In the genomic region with DNA sequence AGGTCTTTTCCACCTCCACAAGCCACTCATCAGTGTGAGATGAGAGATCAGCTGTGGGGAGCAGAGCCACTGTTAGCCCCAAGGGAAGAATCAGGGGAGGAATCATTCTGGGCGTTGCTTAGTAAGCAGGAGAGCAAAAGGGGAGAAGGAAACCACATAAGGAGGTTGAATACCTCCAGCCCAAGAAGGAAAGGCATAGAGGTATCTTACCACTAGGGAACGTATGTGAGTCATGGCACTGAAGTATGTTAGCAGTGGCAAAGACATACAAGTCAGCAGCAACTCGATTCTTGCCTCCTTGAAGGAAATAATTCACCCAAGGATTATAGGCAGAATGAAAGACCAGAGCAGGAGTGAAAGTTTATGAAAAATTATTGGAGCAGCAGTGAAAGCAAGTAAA, we compare ENCODE assay signal across 33 cellular contexts. TPM values are rescaled to one million over a fixed set of nuclear protein-coding genes. Genes with fewer than 3 reads are reported as not detected.
"Had no signal": no experiment of that assay in that cellular context is flagged by ENCODE, and none has a peak within 500 bp of the region (broad histone marks: within the 10 kb centered on the region; RNA-seq: fewer than 3 reads in every experiment).

No MANE protein-coding gene starts in this region.

- H3K4me1 Mint-ChIP-seq: mesothelial cell of epicardium; naive thymus-derived CD8-positive, alpha-beta T cell; nephron progenitor cell; stimulated activated naive B cell treated with anti-CD40 and anti-IgM and Interleukin-4, amounts not matched to agents 10 μg/mL and 1 μg/mL and 100 μg/mL, for 72 hours had no signal

- H3K4me1 ChIP-seq: heart right ventricle, prostate gland, tibial nerve, upper lobe of left lung had no signal

- H3K27ac ChIP-seq: esophagus muscularis mucosa, heart right ventricle, prostate gland, sigmoid colon, spleen, thoracic aorta, tibial nerve, upper lobe of left lung had no signal

- ATAC-seq: heart right ventricle; left lobe of liver; naive thymus-derived CD8-positive, alpha-beta T cell; right cardiac atrium; stimulated activated naive B cell treated with anti-CD40 and anti-IgM and Interleukin-4, amounts not matched to agents 10 μg/mL and 1 μg/mL and 100 μg/mL, for 72 hours had no signal

- H3K36me3 ChIP-seq: esophagus muscularis mucosa, heart right ventricle, prostate gland, sigmoid colon, spleen, thoracic aorta, tibial nerve, upper lobe of left lung had no signal

- H3K27me3 ChIP-seq: esophagus muscularis mucosa, upper lobe of left lung had no signal

- H3K36me3 Mint-ChIP-seq: mesothelial cell of epicardium; stimulated activated naive B cell treated with anti-CD40 and anti-IgM and Interleukin-4, amounts not matched to agents 10 μg/mL and 1 μg/mL and 100 μg/mL, for 72 hours had no signal

- H3K4me3 ChIP-seq: esophagus muscularis mucosa, heart right ventricle, lung, prostate gland, sigmoid colon, spleen, thoracic aorta, tibial nerve, upper lobe of left lung had no signal

- H3K4me3 Mint-ChIP-seq: mesothelial cell of epicardium; naive thymus-derived CD8-positive, alpha-beta T cell; nephron progenitor cell; stimulated activated naive B cell treated with anti-CD40 and anti-IgM and Interleukin-4, amounts not matched to agents 10 μg/mL and 1 μg/mL and 100 μg/mL, for 72 hours; stimulated activated naive CD8-positive, alpha-beta T cell treated with anti-CD3 and anti-CD28 coated beads, Interleukin-15, Interleukin-2, amounts not matched to agents 100 ng/mL and 50 ng/mL, for 24 hours had no signal

- FAIRE-seq: islet of Langerhans, urothelium cell line had no signal

- H3K27ac Mint-ChIP-seq: mesothelial cell of epicardium; nephron progenitor cell; stimulated activated naive B cell treated with anti-CD40 and anti-IgM and Interleukin-4, amounts not matched to agents 10 μg/mL and 1 μg/mL and 100 μg/mL, for 72 hours; stimulated activated naive CD8-positive, alpha-beta T cell treated with anti-CD3 and anti-CD28 coated beads, Interleukin-15, Interleukin-2, amounts not matched to agents 100 ng/mL and 50 ng/mL, for 24 hours had no signal

- DNase-seq: cerebellar nuclear complex; cortex of kidney; effector CD4-positive, alpha-beta T cell; foreskin melanocyte; glutamatergic neuron; heart right ventricle; hippocampal formation; kidney glomerular epithelial cell; mesenchymal stem cell; naive thymus-derived CD8-positive, alpha-beta T cell; nephron progenitor cell; nucleus accumbens; right cardiac atrium; sigmoid colon; spleen; stimulated activated CD4-positive, alpha-beta T cell treated with anti-CD3 and anti-CD28 coated beads, Interleukin-4, amount 100 ng/mL, for 4 hours; stimulated activated naive B cell treated with anti-CD40 and anti-IgM and Interleukin-4, amounts not matched to agents 10 μg/mL and 1 μg/mL and 100 μg/mL, for 72 hours; upper lobe of left lung had no signal

- H3K9me3 ChIP-seq: esophagus muscularis mucosa, prostate gland, thoracic aorta had no signal

RNA-seq across cellular contexts. Expression of a gene that starts 31.6 kb away (rescaled TPM):
- total RNA-seq: epithelial cell of proximal tubule; fibroblast of lung; myocyte; naive thymus-derived CD8-positive, alpha-beta T cell; osteocyte; prostate gland; sigmoid colon; skeletal muscle tissue; thoracic aorta; tibial nerve had no signal
- polyA plus RNA-seq: fibroblast of lung; naive thymus-derived CD8-positive, alpha-beta T cell had no signal
